8 cellular contexts compared by ENCODE assay signal in genomic region chr7:106659963-106660861, GRCh38. TPM values are rescaled to one million over a fixed set of nuclear protein-coding genes. Genes with fewer than 3 reads are reported as not detected.
DNase-seq lines count a peak whose midpoint lies in the region; ATAC-seq and TF ChIP-seq lines count a peak whose summit lies in the region.

No MANE protein-coding gene starts in this region.

- BruUV-seq in Caco-2 (replicated peaks; lab: Mats Ljungman, UMichigan): no TSS peak

- H3K36me3 Mint-ChIP-seq in Caco-2 (ENCODE audit: insufficient read depth, unreplicated experiment) (no peaks in the 10 kb centered on the region), natural killer cell (no peaks in the 10 kb centered on the region)
- no peaks in the 10 kb centered on the region for H3K36me3 Mint-ChIP-seq in activated T-cell treated with anti-CD3 and anti-CD28 coated beads, Interleukin-2, amount 50 U/mL, for 4 hours (ENCODE audit: insufficient read depth)

- H3K36me3 ChIP-seq in Caco-2 (ENCODE audit: control insufficient read depth, insufficient read depth, low read length): no peaks in the 10 kb centered on the region

- intact Hi-C loops in Caco-2 (cut with micrococcal nuclease; ENCODE audit: unreplicated experiment): loop anchor here (1.0 to 2.0 kb wide), 4 partner anchors 76 to 484 kb away; no protein-coding TSS in a partner anchor
- intact Hi-C loops in natural killer cell (cut with micrococcal nuclease): loop anchor here (1.0 to 5.0 kb wide), 5 partner anchors 57 to 507 kb away; partner anchors contain the start of genes HBP1, NAMPT and PIK3CG

- peak; percentile 54 for ATAC-seq in GM19438 (IDR thresholded peaks at IDR 0.05; ENCODE audit: low read depth, unreplicated experiment)
- peak; percentile 54 for ATAC-seq in HG03565 (IDR thresholded peaks at IDR 0.05; ENCODE audit: unreplicated experiment)
- ATAC-seq in activated T-cell treated with anti-CD3 and anti-CD28 coated beads, Interleukin-2, amount 50 U/mL, for 4 hours: peak; percentile 69 to 72
- peak; percentile 47 to 63 (median 51) for ATAC-seq in natural killer cell

- CTCF ChIA-PET in Caco-2 (lab: Charles Lee): interaction anchor here (0.5 to 2.1 kb wide), 8 partner anchors 11 to 1462 kb away, joined by 3 to 16 read pairs (median 4); partner anchors contain the start of gene HBP1

- H3K4me1 Mint-ChIP-seq in Caco-2 (ENCODE audit: low read depth, unreplicated experiment): no peaks in the 10 kb centered on the region
- H3K4me1 Mint-ChIP-seq in activated T-cell treated with anti-CD3 and anti-CD28 coated beads, Interleukin-2, amount 50 U/mL, for 4 hours (ENCODE audit: low read depth): peaks cover 28% of the 10 kb centered on the region
- H3K4me1 Mint-ChIP-seq in natural killer cell: peaks cover 21 to 23% of the 10 kb centered on the region in 2 donors

- peak overlapping the region; percentile 90 for H3K4me3 ChIP-seq in Caco-2 (ENCODE audit: low read depth, low read length)

- H3K4me1 ChIP-seq in Caco-2: peaks cover 14% of the 10 kb centered on the region

- no peaks in the 10 kb centered on the region for H3K9me3 ChIP-seq in Caco-2

- peak; percentile 68 to 83 for DNase-seq in Caco-2
- peak; percentile 88 for DNase-seq in OCI-M1 (lab: John Stamatoyannopoulos, UW)
- DNase-seq in activated T-cell treated with anti-CD3 and anti-CD28 coated beads, Interleukin-2, amount 50 U/mL, for 4 hours: peak; percentile 78
- DNase-seq in fibroblast of gingiva (ENCODE audit: low read depth): peak; percentile 71
- DNase-seq in natural killer cell: peak; percentile 71
- peak; percentile 80 for DNase-seq in stimulated activated naive CD4-positive, alpha-beta T cell treated with Interleukin-2 at 50 U/mL for 16 hours (lab: John Stamatoyannopoulos, UW)

- H3K9me3 Mint-ChIP-seq in Caco-2 (ENCODE audit: unreplicated experiment): no peaks in the 10 kb centered on the region
- no peaks in the 10 kb centered on the region for H3K9me3 Mint-ChIP-seq in activated T-cell treated with anti-CD3 and anti-CD28 coated beads, Interleukin-2, amount 50 U/mL, for 4 hours
- no peaks in the 10 kb centered on the region for H3K9me3 Mint-ChIP-seq in natural killer cell

- TF ChIP-seq CTCF in Caco-2 (IDR thresholded peaks at IDR 0.05; ENCODE audit: insufficient read depth in 1 of 2, low read depth in 1 of 2, low read length in 1 of 2, severe bottlenecking in 1 of 2, unreplicated experiment in 1 of 2) (peak; percentile 55 to 60), natural killer cell (IDR thresholded peaks at IDR 0.05) (peak; percentile 71)

- H3K4me3 Mint-ChIP-seq in Caco-2 (ENCODE audit: unreplicated experiment) (peak overlapping the region; percentile 73), natural killer cell (peak overlapping the region; percentile 97)
- peak overlapping the region; percentile 90 for H3K4me3 Mint-ChIP-seq in activated T-cell treated with anti-CD3 and anti-CD28 coated beads, Interleukin-2, amount 50 U/mL, for 4 hours

- H3K27me3 Mint-ChIP-seq in Caco-2 (ENCODE audit: insufficient read depth, unreplicated experiment) (peaks cover 3% of the 10 kb centered on the region), natural killer cell (ENCODE audit: low read depth in 2 of 2) (no peaks in the 10 kb centered on the region)
- no peaks in the 10 kb centered on the region for H3K27me3 Mint-ChIP-seq in activated T-cell treated with anti-CD3 and anti-CD28 coated beads, Interleukin-2, amount 50 U/mL, for 4 hours (ENCODE audit: low read depth)

- peak overlapping the region; percentile 16 for H3K27ac Mint-ChIP-seq in Caco-2 (ENCODE audit: unreplicated experiment)
- peak overlapping the region; percentile 90 to 92 for H3K27ac Mint-ChIP-seq in natural killer cell

- POLR2A ChIA-PET in Caco-2 (lab: Charles Lee): no interaction called here

- H3K27me3 ChIP-seq in Caco-2 (replicated peaks; ENCODE audit: control insufficient read depth, insufficient read depth, low read length): no peaks in the 10 kb centered on the region

RNA-seq across cellular contexts. Expression of gene CCDC71L, which starts 0.7 kb away (rescaled TPM):
- 4.2 and 4.9 TPM in 2 replicates for total RNA-seq in Caco-2 (2022)
- total RNA-seq in activated T-cell treated with anti-CD3 and anti-CD28 coated beads, Interleukin-2, amount 50 U/mL, for 4 hours: 10 to 100 TPM; 40.6 to 51.9 (median 42.7) TPM
- 10 to 100 TPM; 13.9 to 26.5 (median 14.1) TPM for total RNA-seq in natural killer cell

Comparison
In these comparisons a context has a peak if more than half of its experiments do, and no peak if none do; other contexts are left out.
1. Peak in every context shown above with its lines: DNase-seq, ATAC-seq and H3K4me3 ChIP-seq.